In genomic region chr21:33944185-33944763, GRCh38 we compare ENCODE assay signal across 13 cellular contexts.
"Had no signal": no experiment of that assay in that cellular context is flagged by ENCODE, and none has a peak within 500 bp of the region (broad histone marks: within the 10 kb centered on the region; RNA-seq: fewer than 3 reads in every experiment).

No MANE protein-coding gene starts in this region.

- DNase-seq: activated gamma-delta T cell; esophagus squamous epithelium; foreskin fibroblast; head of caudate nucleus; mammary epithelial cell; mucosa of descending colon; nephron progenitor cell; sigmoid colon; stimulated activated CD4-positive, alpha-beta T cell treated with anti-CD3 and anti-CD28 coated beads, Interleukin-2, amount 100 ng/mL, for 24 hours; stimulated activated naive CD4-positive, alpha-beta T cell treated with Interleukin-2 at 50 U/mL for 16 hours; upper lobe of left lung had no signal

- H3K4me3 Mint-ChIP-seq: nephron progenitor cell had no signal

- H3K27me3 ChIP-seq: esophagus squamous epithelium, sigmoid colon, upper lobe of left lung had no signal

- H3K9me3 ChIP-seq: esophagus squamous epithelium, mucosa of descending colon, sigmoid colon, upper lobe of left lung had no signal

- ATAC-seq: activated CD4-positive, CD25-positive, alpha-beta regulatory T cell treated with anti-CD3 and anti-CD28 coated beads, Interleukin-2, amount 50 U/mL, for 24 hours; mucosa of descending colon had no signal

- H3K36me3 ChIP-seq: esophagus squamous epithelium, sigmoid colon, upper lobe of left lung had no signal

- H3K4me3 ChIP-seq: esophagus squamous epithelium, mucosa of descending colon, sigmoid colon, SK-N-MC, upper lobe of left lung had no signal

- H3K27ac Mint-ChIP-seq: nephron progenitor cell had no signal
